1 cellular context compared by ENCODE assay signal in the genomic region with DNA sequence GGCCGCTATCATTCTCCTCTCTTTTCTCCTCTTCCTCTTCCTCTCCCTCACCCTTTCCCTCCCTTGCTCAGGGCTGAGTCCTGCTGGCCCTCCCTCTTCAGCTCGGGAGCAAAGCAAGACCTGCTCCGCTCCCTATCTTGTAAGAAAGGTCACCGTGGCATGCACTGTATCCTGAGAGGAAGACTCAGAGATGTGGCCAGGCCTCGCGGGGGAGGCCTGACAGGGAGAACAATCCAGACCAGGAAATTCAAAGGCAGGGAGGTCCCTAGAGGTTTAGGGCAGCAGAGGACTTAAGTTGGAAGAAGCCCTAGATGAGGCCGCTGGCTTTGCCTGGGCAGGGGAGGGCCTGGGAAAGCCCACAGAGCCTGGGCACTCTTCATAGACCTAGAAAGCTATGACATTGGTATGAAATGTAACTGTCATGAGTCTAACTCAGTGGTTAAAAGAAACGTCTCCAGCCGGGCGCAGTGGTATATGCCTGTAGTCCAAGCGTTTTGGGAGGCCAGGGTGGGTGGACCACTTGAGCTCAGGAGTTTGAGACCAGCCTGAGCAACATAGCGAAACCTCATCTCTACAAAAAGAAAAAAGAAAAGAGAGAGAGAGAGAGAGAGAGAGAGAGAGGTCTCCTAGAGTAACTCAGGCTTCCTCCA.
TF ChIP-seq lines count a peak whose summit lies in the region.

No MANE protein-coding gene starts in this region.

TF ChIP-seq in GM23338, 12 proteins besides CTCF, POLR2A, EP300 and RAD21:
- TF ChIP-seq ZNF462 (CRISPR knock-in tag; IDR thresholded peaks at IDR 0.05) (no peak), STAT1 (IDR thresholded peaks at IDR 0.05; ENCODE audit: unreplicated experiment) (no peak), ZNF114 (CRISPR knock-in tag; IDR thresholded peaks at IDR 0.05) (no peak), POLR2AphosphoS5 (IDR thresholded peaks at IDR 0.05; ENCODE audit: low read depth) (no peak), ZNF331 (CRISPR knock-in tag; IDR thresholded peaks at IDR 0.05; ENCODE audit: low read depth) (no peak), EZH2phosphoT487 (IDR thresholded peaks at IDR 0.05; ENCODE audit: unreplicated experiment) (no peak), ETS1 (IDR thresholded peaks at IDR 0.05) (no peak), CREB1 (CRISPR knock-in tag; IDR thresholded peaks at IDR 0.05; ENCODE audit: low read depth) (no peak), JUNB (IDR thresholded peaks at IDR 0.05; ENCODE audit: unreplicated experiment) (no peak), NANOG (IDR thresholded peaks at IDR 0.05; ENCODE audit: borderline replicate concordance) (no peak), REST (IDR thresholded peaks at IDR 0.05; ENCODE audit: unreplicated experiment) (no peak), EZH2 (IDR thresholded peaks at IDR 0.05; ENCODE audit: low read depth, unreplicated experiment) (no peak)
TF ChIP-seq in GM23338: peak in this region for 0.
